ENCODE assay signal across 1 cellular context in genomic region chr6:52284131-52284459, GRCh38.
A peak's percentile ranks its signal among the peaks of the same experiment; 100 is the strongest.
TF ChIP-seq lines count a peak whose summit lies in the region.

No MANE protein-coding gene starts in this region.

TF ChIP-seq in K562, 482 proteins besides CTCF, POLR2A, EP300 and RAD21 (continued from another document):
- TF ChIP-seq ZBTB5 (IDR thresholded peaks at IDR 0.05) (no peak), POLR2H (tag; IDR thresholded peaks at IDR 0.05; ENCODE audit: low read depth) (0 out of 2 replicates have a peak, but pooled peaks have one; percentile 4), MAX (CRISPR knock-in tag; IDR thresholded peaks at IDR 0.05) (no peak)
